ENCODE assay signal across 10 cellular contexts in genomic region chr1:8118031-8118451, GRCh38.
A peak's percentile ranks its signal among the peaks of the same experiment; 100 is the strongest.
DNase-seq lines count a peak whose midpoint lies in the region; TF ChIP-seq lines count a peak whose summit lies in the region.
"Had no signal": no experiment of that assay in that cellular context is flagged by ENCODE, and none has a peak within 500 bp of the region (broad histone marks: within the 10 kb centered on the region; RNA-seq: fewer than 3 reads in every experiment).

No MANE protein-coding gene starts in this region.

- H3K27me3 ChIP-seq in HUES48 (ENCODE audit: control insufficient read depth, insufficient read depth, low read length) = no peaks in the 10 kb centered on the region
- H3K27me3 ChIP-seq in tibial nerve = no peaks in the 10 kb centered on the region

- H3K27me3 Mint-ChIP-seq in mesothelial cell of epicardium (ENCODE audit: low read depth) = no peaks in the 10 kb centered on the region

- H3K9me3 Mint-ChIP-seq in mesothelial cell of epicardium = peaks cover 4% of the 10 kb centered on the region

- TF ChIP-seq CTCF in mesothelial cell of epicardium (IDR thresholded peaks at IDR 0.05; ENCODE audit: unreplicated experiment) (no peak), tibial nerve (IDR thresholded peaks at IDR 0.05) (no peak), GM10248 (IDR thresholded peaks at IDR 0.05; ENCODE audit: control extremely low read depth, extremely low read depth, low read depth, missing control alignments) (no peak)

- 82 to 92% methylated on average over 7 of the region's 7 CpGs for WGBS in tibial nerve, 2 donors

- H3K4me3 ChIP-seq in HUES48 (ENCODE audit: low read depth, low read length) (no peak overlapping the region), tibial nerve (no peak overlapping the region)
- H3K4me3 ChIP-seq: GM12878 had no signal

- H3K4me3 Mint-ChIP-seq in mesothelial cell of epicardium = no peak overlapping the region

- no peak overlapping the region for H3K9ac ChIP-seq in HUES48 (ENCODE audit: low read depth, low read length)

- CTCF ChIA-PET in GM10248 (lab: Yijun Ruan, JAX) = interaction anchor here (1.2 to 1.6 kb wide), 2 partner anchors 15 to 18 kb away, joined by 4 read pairs; no protein-coding TSS in a partner anchor

- peak overlapping the region; percentile 98 for H3K27ac Mint-ChIP-seq in mesothelial cell of epicardium

- TF ChIP-seq EP300 in tibial nerve (IDR thresholded peaks at IDR 0.05) = no peak

- H3K36me3 Mint-ChIP-seq in mesothelial cell of epicardium = peaks cover 3% of the 10 kb centered on the region

- peak; percentile 69 for DNase-seq in cerebellar cortex (ENCODE audit: low spot score)
- DNase-seq in mesothelial cell of epicardium (ENCODE audit: low spot score in 2 of 2, unreplicated experiment in 2 of 2) = no peak
- no peak for DNase-seq in tibial nerve (ENCODE audit: low spot score in 2 of 2)
- DNase-seq in GM10248 (ENCODE audit: extremely low spot score) = no peak
- no peak for DNase-seq in NCI-H146 treated with DMSO at 0.1 percent for 48 hours (lab: John Stamatoyannopoulos, UW; ENCODE audit: unreplicated experiment)
- no peak for DNase-seq in COLO668 (lab: John Stamatoyannopoulos, UW; ENCODE audit: unreplicated experiment)
- no peak for DNase-seq in HT-29 (ENCODE audit: low spot score)
- DNase-seq: activated naive CD4-positive, alpha-beta T cell treated with anti-CD3 and anti-CD28 coated beads, Interleukin-2, amount 50 U/mL, for 16 hours had no signal

- H3K27ac ChIP-seq in HUES48 (ENCODE audit: low read depth, low read length) (peak overlapping the region; percentile 59), tibial nerve (peak overlapping the region in 3 of 4 donors; percentile 75 to 85 (median 80))

- TF ChIP-seq POLR2A in tibial nerve (IDR thresholded peaks at IDR 0.05) = no peak

- peaks cover 12% of the 10 kb centered on the region for H3K4me1 ChIP-seq in HUES48 (ENCODE audit: control insufficient read depth, insufficient read depth, low read length)
- H3K4me1 ChIP-seq in tibial nerve = peaks cover 0 to 88% (median 53%) of the 10 kb centered on the region in 4 donors

- no peaks in the 10 kb centered on the region for H3K36me3 ChIP-seq in HUES48 (ENCODE audit: control insufficient read depth, insufficient read depth, low read length)
- H3K36me3 ChIP-seq in tibial nerve = no peaks in the 10 kb centered on the region

- H3K9me3 ChIP-seq in HUES48 (ENCODE audit: control insufficient read depth, insufficient read depth, low read length) (no peaks in the 10 kb centered on the region), tibial nerve (no peaks in the 10 kb centered on the region)

- peaks cover 59% of the 10 kb centered on the region for H3K4me1 Mint-ChIP-seq in mesothelial cell of epicardium

- POLR2A ChIA-PET in GM10248 (lab: Yijun Ruan, JAX) = no interaction called here
